ENCODE assay signal across 14 cellular contexts in the genomic region with DNA sequence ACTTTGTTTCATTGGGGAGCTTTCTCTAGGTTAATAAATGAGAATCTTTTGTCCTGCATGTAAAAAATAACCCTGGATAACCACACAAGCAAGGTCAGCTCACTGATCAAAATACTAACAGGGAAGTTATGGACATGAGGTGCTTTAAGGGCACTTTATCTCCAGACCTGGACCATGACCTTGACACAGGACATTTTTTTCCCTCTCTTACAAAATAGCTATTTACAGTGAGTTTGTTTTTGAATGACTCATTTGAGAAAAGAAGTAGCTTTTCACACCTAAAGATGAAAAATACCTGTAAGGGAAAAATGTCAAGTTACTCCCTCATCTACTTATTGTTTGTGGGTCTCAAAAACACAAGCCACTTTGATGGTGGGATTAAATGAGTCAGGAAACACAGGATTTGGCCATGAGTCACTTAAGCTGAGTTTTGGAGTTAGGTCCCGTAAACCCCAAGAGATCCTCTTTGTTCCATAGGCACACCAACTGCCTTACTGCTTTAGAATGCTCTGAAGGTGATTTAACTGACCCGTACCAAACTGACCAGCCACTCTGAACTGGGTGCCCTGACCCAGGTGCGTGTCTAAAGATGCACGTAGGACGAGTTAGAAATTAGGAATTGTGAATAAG.
DNase-seq lines count a peak whose midpoint lies in the region; TF ChIP-seq lines count a peak whose summit lies in the region.
"Had no signal": no experiment of that assay in that cellular context is flagged by ENCODE, and none has a peak within 500 bp of the region (broad histone marks: within the 10 kb centered on the region; RNA-seq: fewer than 3 reads in every experiment).

No MANE protein-coding gene starts in this region.

- H3K9me3 ChIP-seq in colonic mucosa: no peaks in the 10 kb centered on the region

- H3K4me3 ChIP-seq in retinal pigment epithelial cell (ENCODE audit: low read length) (no peak overlapping the region), colonic mucosa (no peak overlapping the region)
- H3K4me3 ChIP-seq: GM23338 had no signal

- H3K36me3 ChIP-seq in colonic mucosa: no peaks in the 10 kb centered on the region

- H3K9ac ChIP-seq in colonic mucosa (ENCODE audit: low read depth in 2 of 2, low read length in 2 of 2): no peak overlapping the region

- intact Hi-C loops in colonic mucosa (cut with DNase I): no loop called here

- H3K27me3 ChIP-seq in colonic mucosa: no peaks in the 10 kb centered on the region

- TF ChIP-seq CTCF in retinal pigment epithelial cell (conservative IDR thresholded peaks at IDR 0.05; ENCODE audit: low read depth, low read length): no peak
- no peak for TF ChIP-seq CTCF in colonic mucosa (IDR thresholded peaks at IDR 0.05)

- DNase-seq in HS-27A (ENCODE audit: low read depth): peak; percentile 8
- peak; percentile 9 for DNase-seq in HuH-7.5 (ENCODE audit: low spot score)
- DNase-seq in islet precursor cell: peak; percentile 55
- DNase-seq in retinal pigment epithelial cell (ENCODE audit: low read depth): peak; percentile 69
- DNase-seq in NCI-H146 treated with DMSO at 0.1 percent for 48 hours (lab: John Stamatoyannopoulos, UW; ENCODE audit: unreplicated experiment): no peak
- DNase-seq in SIG-M5 (lab: John Stamatoyannopoulos, UW): no peak
- DNase-seq in colonic mucosa: no peak
- DNase-seq: C1 segment of cervical spinal cord; Calu3; CD4-positive, alpha-beta T cell; DMS 273 treated with DMSO at 0.1 percent for 48 hours; DMS79 treated with DMSO at 0.1 percent for 48 hours; EL had no signal

- H3K27ac ChIP-seq in colonic mucosa: no peak overlapping the region

- H3K4me1 ChIP-seq in colonic mucosa: no peaks in the 10 kb centered on the region

Comparison
In these comparisons a context has a peak if more than half of its experiments do, and no peak if none do; other contexts are left out.
1. DNase-seq: peak in HS-27A (single experiment), HuH-7.5 (single experiment), islet precursor cell (single experiment) and retinal pigment epithelial cell (single experiment); none in NCI-H146 treated with DMSO at 0.1 percent for 48 hours (single experiment), SIG-M5 (single experiment) and colonic mucosa (single experiment).